33 cellular contexts compared by ENCODE assay signal in genomic region chr16:47507701-47508100, GRCh38.
"Had no signal": no experiment of that assay in that cellular context is flagged by ENCODE, and none has a peak within 500 bp of the region (broad histone marks: within the 10 kb centered on the region; RNA-seq: fewer than 3 reads in every experiment).

No MANE protein-coding gene starts in this region.

- H3K27me3 Mint-ChIP-seq: activated naive CD8-positive, alpha-beta T cell treated with anti-CD3 and anti-CD28 coated beads for 36 hours; dendritic cell treated with granulocyte-macrophage colony-stimulating factor and Interleukin-4, amounts not matched to agents 40 ng/mL and 50 ng/mL, for 4 days; naive B cell; stimulated activated memory B cell treated with anti-CD40 and anti-IgM and Interleukin-4, amounts not matched to agents 10 μg/mL and 1 μg/mL and 100 μg/mL, for 72 hours had no signal

- H3K4me3 ChIP-seq: gastroesophageal sphincter, pancreas, prostate gland, suprapubic skin, tibial artery had no signal

- H3K4me3 Mint-ChIP-seq: activated naive CD4-positive, alpha-beta T cell treated with anti-CD3 and anti-CD28 coated beads for 36 hours; activated naive CD8-positive, alpha-beta T cell treated with anti-CD3 and anti-CD28 coated beads for 36 hours; dendritic cell treated with granulocyte-macrophage colony-stimulating factor and Interleukin-4, amounts not matched to agents 40 ng/mL and 50 ng/mL, for 4 days; mesothelial cell of epicardium; nephron progenitor cell; stimulated activated memory B cell treated with anti-CD40 and anti-IgM and Interleukin-4, amounts not matched to agents 10 μg/mL and 1 μg/mL and 100 μg/mL, for 72 hours had no signal

- H3K27ac ChIP-seq: brain microvascular endothelial cell, gastroesophageal sphincter, pancreas, prostate gland, suprapubic skin, tibial artery, WERI-Rb-1 had no signal

- H3K27me3 ChIP-seq: brain microvascular endothelial cell, gastroesophageal sphincter, pancreas, suprapubic skin, tibial artery had no signal

- DNase-seq: activated CD4-positive, alpha-beta T cell treated with anti-CD3 and anti-CD28 coated beads for 48 hours; activated CD4-positive, alpha-beta T cell treated with anti-CD3 and anti-CD28 coated beads, Interleukin-2, amount 50 U/mL, for 48 hours; activated CD8-positive, alpha-beta memory T cell treated with anti-CD3 and anti-CD28 coated beads for 24 hours; activated effector memory CD4-positive, alpha-beta T cell treated with Interleukin-2 at 50 U/mL for 16 hours; activated naive CD4-positive, alpha-beta T cell treated with anti-CD3 and anti-CD28 coated beads for 36 hours; activated naive CD8-positive, alpha-beta T cell treated with anti-CD3 and anti-CD28 coated beads for 36 hours; amniotic stem cell; brain microvascular endothelial cell; caudate nucleus; effector CD4-positive, alpha-beta T cell; hippocampal formation; kidney; left colon; mammary epithelial cell; naive B cell; nephron progenitor cell; pancreas; retina; small intestine; stimulated activated CD4-positive, alpha-beta T cell treated with anti-CD3 and anti-CD28 coated beads, Interleukin-4, amount 100 ng/mL, for 4 hours; stimulated activated CD8-positive, alpha-beta memory T cell treated with anti-CD3 and anti-CD28 coated beads, Interleukin-4, amount 100 ng/mL, for 48 hours; tibial artery; WERI-Rb-1 had no signal

- H3K27ac Mint-ChIP-seq: activated naive CD4-positive, alpha-beta T cell treated with anti-CD3 and anti-CD28 coated beads for 36 hours; activated naive CD8-positive, alpha-beta T cell treated with anti-CD3 and anti-CD28 coated beads for 36 hours; dendritic cell treated with granulocyte-macrophage colony-stimulating factor and Interleukin-4, amounts not matched to agents 40 ng/mL and 50 ng/mL, for 4 days; mesothelial cell of epicardium; nephron progenitor cell; stimulated activated memory B cell treated with anti-CD40 and anti-IgM and Interleukin-4, amounts not matched to agents 10 μg/mL and 1 μg/mL and 100 μg/mL, for 72 hours had no signal

- H3K9me3 ChIP-seq: gastroesophageal sphincter, pancreas, prostate gland, suprapubic skin, tibial artery had no signal

- FAIRE-seq: astrocyte, kidney, TTC549 had no signal

- ATAC-seq: activated CD4-positive, CD25-positive, alpha-beta regulatory T cell treated with anti-CD3 and anti-CD28 coated beads, Interleukin-2, amount 50 U/mL, for 24 hours; gastroesophageal sphincter; left colon; pancreas; sciatic nerve; stimulated activated memory B cell treated with anti-CD40 and anti-IgM and Interleukin-4, amounts not matched to agents 10 μg/mL and 1 μg/mL and 100 μg/mL, for 72 hours had no signal

- H3K9me3 Mint-ChIP-seq: activated naive CD4-positive, alpha-beta T cell treated with anti-CD3 and anti-CD28 coated beads for 36 hours; dendritic cell treated with granulocyte-macrophage colony-stimulating factor and Interleukin-4, amounts not matched to agents 40 ng/mL and 50 ng/mL, for 4 days; mesothelial cell of epicardium; nephron progenitor cell; stimulated activated memory B cell treated with anti-CD40 and anti-IgM and Interleukin-4, amounts not matched to agents 10 μg/mL and 1 μg/mL and 100 μg/mL, for 72 hours had no signal

- H3K4me1 ChIP-seq: gastroesophageal sphincter, pancreas, prostate gland, suprapubic skin had no signal

- H3K4me1 Mint-ChIP-seq: activated naive CD8-positive, alpha-beta T cell treated with anti-CD3 and anti-CD28 coated beads for 36 hours had no signal
